30 cellular contexts compared by ENCODE assay signal in genomic region chr7:57218196-57218716, GRCh38.
"Had no signal": no experiment of that assay in that cellular context is flagged by ENCODE, and none has a peak within 500 bp of the region (broad histone marks: within the 10 kb centered on the region; RNA-seq: fewer than 3 reads in every experiment).

No MANE protein-coding gene starts in this region.

- H3K9me3 ChIP-seq: pancreas, psoas muscle, right lobe of liver, testis, upper lobe of right lung, uterus had no signal

- H3K27ac Mint-ChIP-seq: naive thymus-derived CD8-positive, alpha-beta T cell; natural killer cell treated with Interleukin-12 subunit alpha and Interleukin-12 subunit beta and Interleukin-15 and Interleukin-18, amount 100 ng/mL, for 72 hours; nephron progenitor cell; progenitor cell of endocrine pancreas; stimulated activated memory B cell treated with anti-CD40 and anti-IgM and Interleukin-4, amounts not matched to agents 10 μg/mL and 1 μg/mL and 100 μg/mL, for 72 hours; type B pancreatic cell had no signal

- H3K4me1 ChIP-seq: pancreas, psoas muscle, right lobe of liver, sigmoid colon, suprapubic skin, testis, tibial artery, transverse colon, upper lobe of right lung, uterus had no signal

- H3K36me3 ChIP-seq: neutrophil, pancreas, right lobe of liver, sigmoid colon, suprapubic skin, tibial artery, transverse colon, upper lobe of right lung, uterus had no signal

- H3K27ac ChIP-seq: neutrophil, pancreas, psoas muscle, right lobe of liver, sigmoid colon, suprapubic skin, testis, tibial artery, transverse colon, upper lobe of right lung, uterus had no signal

- H3K27me3 Mint-ChIP-seq: naive thymus-derived CD8-positive, alpha-beta T cell; natural killer cell treated with Interleukin-12 subunit alpha and Interleukin-12 subunit beta and Interleukin-15 and Interleukin-18, amount 100 ng/mL, for 72 hours; progenitor cell of endocrine pancreas; stimulated activated memory B cell treated with anti-CD40 and anti-IgM and Interleukin-4, amounts not matched to agents 10 μg/mL and 1 μg/mL and 100 μg/mL, for 72 hours; stimulated activated naive CD8-positive, alpha-beta T cell treated with anti-CD3 and anti-CD28 coated beads, Interleukin-15, amount 100 ng/mL, for 72 hours; type B pancreatic cell had no signal

- H3K4me3 ChIP-seq: pancreas, psoas muscle, right lobe of liver, sigmoid colon, suprapubic skin, testis, tibial artery, transverse colon, upper lobe of right lung, uterus had no signal

- H3K36me3 Mint-ChIP-seq: stimulated activated memory B cell treated with anti-CD40 and anti-IgM and Interleukin-4, amounts not matched to agents 10 μg/mL and 1 μg/mL and 100 μg/mL, for 72 hours had no signal

- ATAC-seq: naive thymus-derived CD8-positive, alpha-beta T cell; natural killer cell treated with Interleukin-12 subunit alpha and Interleukin-12 subunit beta and Interleukin-15 and Interleukin-18, amount 100 ng/mL, for 72 hours; pancreas; psoas muscle; right cardiac atrium; right lobe of liver; stimulated activated memory B cell treated with anti-CD40 and anti-IgM and Interleukin-4, amounts not matched to agents 10 μg/mL and 1 μg/mL and 100 μg/mL, for 72 hours; stimulated activated naive CD8-positive, alpha-beta T cell treated with anti-CD3 and anti-CD28 coated beads, Interleukin-15, amount 100 ng/mL, for 72 hours; stimulated activated naive CD8-positive, alpha-beta T cell treated with anti-CD3 and anti-CD28 coated beads, Interleukin-15, Interleukin-2, amounts not matched to agents 100 U/mL and 50 U/mL, for 24 hours; upper lobe of right lung had no signal

- H3K4me3 Mint-ChIP-seq: naive thymus-derived CD8-positive, alpha-beta T cell; natural killer cell treated with Interleukin-12 subunit alpha and Interleukin-12 subunit beta and Interleukin-15 and Interleukin-18, amount 100 ng/mL, for 72 hours; nephron progenitor cell; neural crest cell; stimulated activated memory B cell treated with anti-CD40 and anti-IgM and Interleukin-4, amounts not matched to agents 10 μg/mL and 1 μg/mL and 100 μg/mL, for 72 hours; stimulated activated naive CD8-positive, alpha-beta T cell treated with anti-CD3 and anti-CD28 coated beads, Interleukin-15, amount 100 ng/mL, for 72 hours; type B pancreatic cell had no signal

- DNase-seq: naive thymus-derived CD8-positive, alpha-beta T cell; nephron progenitor cell; nucleus accumbens; psoas muscle; right cardiac atrium; sigmoid colon; small intestine; stimulated activated CD4-positive, alpha-beta T cell treated with anti-CD3 and anti-CD28 coated beads, Interleukin-12 subunit alpha, Interleukin-12 subunit beta, amount 100 ng/mL, for 4 hours; stimulated activated CD4-positive, alpha-beta T cell treated with anti-CD3 and anti-CD28 coated beads, Interleukin-1b, Interleukin-23, amount 100 ng/mL, for 48 hours; stimulated activated CD4-positive, alpha-beta T cell treated with anti-CD3 and anti-CD28 coated beads, Interleukin-4, amount 100 ng/mL, for 1 hour; stimulated activated CD4-positive, alpha-beta T cell treated with anti-CD3 and anti-CD28 coated beads, Interleukin-4, amount 100 ng/mL, for 4 hours; stimulated activated CD8-positive, alpha-beta memory T cell treated with anti-CD3 and anti-CD28 coated beads, Interleukin-4, amount 100 ng/mL, for 48 hours; stimulated activated naive CD4-positive, alpha-beta T cell; stimulated activated naive CD8-positive, alpha-beta T cell treated with anti-CD3 and anti-CD28 coated beads, Interleukin-15, amount 100 ng/mL, for 72 hours; stimulated activated naive CD8-positive, alpha-beta T cell treated with anti-CD3 and anti-CD28 coated beads, Interleukin-15, Interleukin-2, amounts not matched to agents 100 U/mL and 50 U/mL, for 24 hours; substantia nigra; testis; transverse colon; uterus had no signal

- H3K27me3 ChIP-seq: neutrophil, pancreas, right lobe of liver, sigmoid colon, suprapubic skin, testis, tibial artery, transverse colon, upper lobe of right lung, uterus had no signal

- H3K4me1 Mint-ChIP-seq: nephron progenitor cell; neural crest cell; stimulated activated memory B cell treated with anti-CD40 and anti-IgM and Interleukin-4, amounts not matched to agents 10 μg/mL and 1 μg/mL and 100 μg/mL, for 72 hours; stimulated activated naive CD8-positive, alpha-beta T cell treated with anti-CD3 and anti-CD28 coated beads, Interleukin-15, amount 100 ng/mL, for 72 hours had no signal
